Comparison of ENCODE assay signal across 1 cellular context in the genomic region with DNA sequence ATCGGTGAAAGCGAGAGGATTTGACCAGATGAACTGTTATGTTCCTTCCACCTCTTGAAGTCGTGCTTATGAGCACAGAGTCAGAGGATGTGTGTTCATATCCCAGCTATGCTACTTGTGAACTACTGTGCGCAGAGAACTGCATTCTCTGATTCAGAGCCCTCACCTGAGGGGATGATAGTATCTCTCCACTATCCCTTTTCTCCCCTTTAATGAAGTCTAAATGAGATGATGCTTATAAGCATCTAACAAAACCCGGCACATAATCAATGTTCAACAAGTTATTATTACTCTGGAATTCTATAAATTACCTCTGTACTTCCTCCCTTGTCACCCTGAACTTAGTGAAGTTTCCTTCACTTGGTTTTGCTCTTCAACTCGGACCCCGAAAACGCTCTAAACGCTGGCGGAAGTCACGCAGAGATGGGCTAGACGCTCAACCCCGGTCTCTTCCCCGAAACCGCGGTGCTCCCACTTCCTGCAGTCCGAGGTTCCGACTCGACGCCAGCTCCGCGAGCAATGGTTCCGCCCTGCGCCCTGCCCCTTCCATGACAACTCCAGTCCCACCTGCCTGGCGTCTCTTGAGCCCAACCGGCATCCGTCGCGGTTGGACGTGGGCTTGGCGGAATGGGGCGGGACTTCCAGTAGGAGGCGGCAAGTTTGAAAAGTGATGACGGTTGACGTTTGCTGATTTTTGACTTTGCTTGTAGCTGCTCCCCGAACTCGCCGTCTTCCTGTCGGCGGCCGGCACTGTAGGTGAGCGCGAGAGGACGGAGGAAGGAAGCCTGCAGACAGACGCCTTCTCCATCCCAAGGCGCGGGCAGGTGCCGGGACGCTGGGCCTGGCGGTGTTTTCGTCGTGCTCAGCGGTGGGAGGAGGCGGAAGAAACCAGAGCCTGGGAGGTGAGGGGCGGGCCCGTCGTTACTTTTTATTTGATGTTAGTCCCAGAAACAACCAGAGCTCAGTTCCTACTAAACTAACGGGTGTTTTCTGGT.
TF ChIP-seq lines count a peak whose summit lies in the region.

Gene NUF2, plus strand, starts transcription at position 644 of the 995 bp plus-strand sequence. CDS start 4,098 bp downstream, outside the sequence.

TF ChIP-seq in K562, 482 proteins besides CTCF, POLR2A, EP300 and RAD21 (continued from another document and continues in another):
- TF ChIP-seq, protein P1, sequence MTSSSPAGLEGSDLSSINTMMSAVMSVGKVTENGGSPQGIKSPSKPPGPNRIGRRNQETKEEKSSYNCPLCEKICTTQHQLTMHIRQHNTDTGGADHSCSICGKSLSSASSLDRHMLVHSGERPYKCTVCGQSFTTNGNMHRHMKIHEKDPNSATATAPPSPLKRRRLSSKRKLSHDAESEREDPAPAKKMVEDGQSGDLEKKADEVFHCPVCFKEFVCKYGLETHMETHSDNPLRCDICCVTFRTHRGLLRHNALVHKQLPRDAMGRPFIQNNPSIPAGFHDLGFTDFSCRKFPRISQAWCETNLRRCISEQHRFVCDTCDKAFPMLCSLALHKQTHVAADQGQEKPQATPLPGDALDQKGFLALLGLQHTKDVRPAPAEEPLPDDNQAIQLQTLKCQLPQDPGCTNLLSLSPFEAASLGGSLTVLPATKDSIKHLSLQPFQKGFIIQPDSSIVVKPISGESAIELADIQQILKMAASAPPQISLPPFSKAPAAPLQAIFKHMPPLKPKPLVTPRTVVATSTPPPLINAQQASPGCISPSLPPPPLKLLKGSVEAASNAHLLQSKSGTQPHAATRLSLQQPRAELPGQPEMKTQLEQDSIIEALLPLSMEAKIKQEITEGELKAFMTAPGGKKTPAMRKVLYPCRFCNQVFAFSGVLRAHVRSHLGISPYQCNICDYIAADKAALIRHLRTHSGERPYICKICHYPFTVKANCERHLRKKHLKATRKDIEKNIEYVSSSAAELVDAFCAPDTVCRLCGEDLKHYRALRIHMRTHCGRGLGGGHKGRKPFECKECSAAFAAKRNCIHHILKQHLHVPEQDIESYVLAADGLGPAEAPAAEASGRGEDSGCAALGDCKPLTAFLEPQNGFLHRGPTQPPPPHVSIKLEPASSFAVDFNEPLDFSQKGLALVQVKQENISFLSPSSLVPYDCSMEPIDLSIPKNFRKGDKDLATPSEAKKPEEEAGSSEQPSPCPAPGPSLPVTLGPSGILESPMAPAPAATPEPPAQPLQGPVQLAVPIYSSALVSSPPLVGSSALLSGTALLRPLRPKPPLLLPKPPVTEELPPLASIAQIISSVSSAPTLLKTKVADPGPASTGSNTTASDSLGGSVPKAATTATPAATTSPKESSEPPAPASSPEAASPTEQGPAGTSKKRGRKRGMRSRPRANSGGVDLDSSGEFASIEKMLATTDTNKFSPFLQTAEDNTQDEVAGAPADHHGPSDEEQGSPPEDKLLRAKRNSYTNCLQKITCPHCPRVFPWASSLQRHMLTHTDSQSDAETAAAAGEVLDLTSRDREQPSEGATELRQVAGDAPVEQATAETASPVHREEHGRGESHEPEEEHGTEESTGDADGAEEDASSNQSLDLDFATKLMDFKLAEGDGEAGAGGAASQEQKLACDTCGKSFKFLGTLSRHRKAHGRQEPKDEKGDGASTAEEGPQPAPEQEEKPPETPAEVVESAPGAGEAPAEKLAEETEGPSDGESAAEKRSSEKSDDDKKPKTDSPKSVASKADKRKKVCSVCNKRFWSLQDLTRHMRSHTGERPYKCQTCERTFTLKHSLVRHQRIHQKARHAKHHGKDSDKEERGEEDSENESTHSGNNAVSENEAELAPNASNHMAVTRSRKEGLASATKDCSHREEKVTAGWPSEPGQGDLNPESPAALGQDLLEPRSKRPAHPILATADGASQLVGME (CRISPR knock-in tag; IDR thresholded peaks at IDR 0.05): peak; percentile 96
- TF ChIP-seq ZNF785 (CRISPR knock-in tag; IDR thresholded peaks at IDR 0.05) (no peak), ZNF274 (IDR thresholded peaks at IDR 0.05; ENCODE audit: borderline replicate concordance, low read depth, low read length) (no peak), RBM15 (IDR thresholded peaks at IDR 0.05; ENCODE audit: insufficient read depth, low read length) (no peak), FOXJ3 (CRISPR knock-in tag; IDR thresholded peaks at IDR 0.05) (no peak), GABPB1 (CRISPR knock-in tag; IDR thresholded peaks at IDR 0.05) (peak; percentile 100), OTX1 (CRISPR knock-in tag; IDR thresholded peaks at IDR 0.05) (peak; percentile 96), FIP1L1 (IDR thresholded peaks at IDR 0.05; ENCODE audit: low read depth, low read length, poor library complexity, severe bottlenecking) (peak; percentile 98), MYC (IDR thresholded peaks at IDR 0.05; ENCODE audit: low read depth, low read length) (peak; percentile 95), MYC (CRISPR knock-in tag; IDR thresholded peaks at IDR 0.05; ENCODE audit: borderline replicate concordance, low read depth) (peak; percentile 83; the same call in 1 of the 2 replicates), GTF2E2 (tag; IDR thresholded peaks at IDR 0.05) (peak; percentile 90; the same call in 1 of the 2 replicates), VEZF1 (CRISPR knock-in tag; IDR thresholded peaks at IDR 0.05) (peak; percentile 72), ZNF133 (CRISPR knock-in tag; IDR thresholded peaks at IDR 0.05) (no peak), KAT2B (IDR thresholded peaks at IDR 0.05; ENCODE audit: low read depth, low read length) (peak; percentile 15), BCOR (IDR thresholded peaks at IDR 0.05) (peak; percentile 67; the same call in 1 of the 2 replicates), ZBTB5 (IDR thresholded peaks at IDR 0.05) (no peak), SIX5 (IDR thresholded peaks at IDR 0.05; ENCODE audit: borderline replicate concordance in 1 of 2, insufficient read depth in 1 of 2, low read depth in 1 of 2, low read length in 2 of 2) (peak; percentile 74 to 87), CSDE1 (IDR thresholded peaks at IDR 0.05) (no peak), TAF9B (IDR thresholded peaks at IDR 0.05; ENCODE audit: partially characterized antibody) (peak; percentile 95), ZBED1 (IDR thresholded peaks at IDR 0.05) (peak; percentile 79; the same call in 1 of the 2 replicates), CBFA2T3 (IDR thresholded peaks at IDR 0.05) (no peak; the same call in 1 of the 2 replicates), YBX1 (IDR thresholded peaks at IDR 0.05) (no peak), RBM22 (IDR thresholded peaks at IDR 0.05; ENCODE audit: low read depth, low read length, poor library complexity, severe bottlenecking) (peak; percentile 95), SETDB1 (IDR thresholded peaks at IDR 0.05; ENCODE audit: low read length) (peak; percentile 60), ATF2 (CRISPR knock-in tag; IDR thresholded peaks at IDR 0.05) (no peak), NKRF (IDR thresholded peaks at IDR 0.05; ENCODE audit: borderline replicate concordance) (peak; percentile 99), ZNF551 (CRISPR knock-in tag; IDR thresholded peaks at IDR 0.05) (no peak), CBX3 (IDR thresholded peaks at IDR 0.05; ENCODE audit: borderline replicate concordance in 1 of 2, low read length in 2 of 2) (peak in 1 of 2 experiments; percentile 98; a peak in 2 of 3 replicates), ZNF77 (CRISPR knock-in tag; IDR thresholded peaks at IDR 0.05) (no peak), ZNF134 (CRISPR knock-in tag; conservative IDR thresholded peaks at IDR 0.05) (peak; percentile 46; the same call in 1 of the 2 replicates), XRCC5 (IDR thresholded peaks at IDR 0.05; ENCODE audit: low read depth, low read length) (peak; percentile 100), ETV6 (IDR thresholded peaks at IDR 0.05; ENCODE audit: borderline replicate concordance in 1 of 2, low read depth in 2 of 2, low read length in 1 of 2) (peak in 1 of 2 experiments; percentile 64; a peak in 2 of 4 replicates), ETV6 (CRISPR knock-in tag; IDR thresholded peaks at IDR 0.05; ENCODE audit: borderline replicate concordance) (no peak), TAL1 (IDR thresholded peaks at IDR 0.05) (peak; percentile 27; the same call in 1 of the 2 replicates), SRF (CRISPR knock-in tag; IDR thresholded peaks at IDR 0.05) (peak in 1 of 2 experiments; percentile 78; a peak in 3 of 4 replicates), PHF8 (IDR thresholded peaks at IDR 0.05; ENCODE audit: borderline replicate concordance, low read length) (peak; percentile 99), HMG20B (CRISPR knock-in tag; IDR thresholded peaks at IDR 0.05) (no peak), ZFP36 (IDR thresholded peaks at IDR 0.05; ENCODE audit: low read depth, low read length, partially characterized antibody) (peak; percentile 65), ZKSCAN8 (CRISPR knock-in tag; IDR thresholded peaks at IDR 0.05) (peak; percentile 16; the same call in 1 of the 2 replicates), ZNF609 (CRISPR knock-in tag; IDR thresholded peaks at IDR 0.05; ENCODE audit: borderline replicate concordance) (peak; percentile 97), GTF2F1 (IDR thresholded peaks at IDR 0.05; ENCODE audit: low read depth, low read length) (peak; percentile 86), DMBX1 (CRISPR knock-in tag; IDR thresholded peaks at IDR 0.05; ENCODE audit: borderline replicate concordance) (peak; percentile 81), PHB2 (IDR thresholded peaks at IDR 0.05; ENCODE audit: low read depth) (no peak)
